ENCODE assay signal across 22 cellular contexts in the genomic region with DNA sequence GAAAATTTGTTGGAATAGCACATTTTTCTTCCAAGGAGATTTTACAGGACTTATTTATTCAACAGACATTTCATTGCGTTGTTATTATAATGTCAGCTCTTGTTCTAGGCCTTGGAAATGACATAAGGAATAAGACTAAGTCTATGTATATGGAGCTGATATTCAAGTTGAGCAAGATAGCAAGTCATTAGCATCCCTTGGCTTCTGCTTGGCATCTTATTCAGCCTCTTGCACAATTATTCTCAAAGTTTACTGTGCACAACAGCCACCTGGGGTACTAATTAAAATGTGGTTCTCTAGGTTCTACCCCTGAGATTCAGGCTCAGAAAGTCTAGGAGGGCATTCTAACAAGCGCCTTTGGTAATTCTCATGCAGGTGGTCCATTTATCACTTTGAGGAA.
DNase-seq lines count a peak whose midpoint lies in the region; FAIRE-seq and TF ChIP-seq lines count a peak whose summit lies in the region.
"Had no signal": no experiment of that assay in that cellular context is flagged by ENCODE, and none has a peak within 500 bp of the region (broad histone marks: within the 10 kb centered on the region; RNA-seq: fewer than 3 reads in every experiment).

No MANE protein-coding gene starts in this region.

- H3K4me3 ChIP-seq in epithelial cell of esophagus (ENCODE audit: low read length), result no peak overlapping the region
- H3K4me3 ChIP-seq in fibroblast of mammary gland (ENCODE audit: control insufficient read depth, low read depth, low read length), result no peak overlapping the region
- H3K4me3 ChIP-seq: BLaER1, HAP-1 had no signal

- TF ChIP-seq CTCF in epithelial cell of esophagus (IDR thresholded peaks at IDR 0.05; ENCODE audit: insufficient read depth, low read depth, low read length, missing control alignments) (no peak), fibroblast of mammary gland (conservative IDR thresholded peaks at IDR 0.05; ENCODE audit: control insufficient read depth, insufficient read depth, low read depth, low read length) (no peak)

- no peak for FAIRE-seq in GM19239 (lab: Jason Lieb, UNC)
- FAIRE-seq: A204.1, GM12891, GM18507, H54 had no signal

- DNase-seq in DMS 273 (lab: John Stamatoyannopoulos, UW; ENCODE audit: unreplicated experiment), result peak; percentile 2
- DNase-seq in DMS 273 treated with DMSO at 0.1 percent for 48 hours (lab: John Stamatoyannopoulos, UW), result no peak
- DNase-seq in NCI-H69 (lab: John Stamatoyannopoulos, UW), result peak; percentile 16
- peak; percentile 53 for DNase-seq in epithelial cell of esophagus (ENCODE audit: low read depth)
- peak; percentile 18 for DNase-seq in fibroblast of mammary gland (ENCODE audit: low read depth)
- no peak for DNase-seq in GM19239 (ENCODE audit: insufficient read length, low spot score)
- no peak for DNase-seq in activated gamma-delta T cell treated with Interleukin-2 at 50 U/mL for 16 hours
- DNase-seq in SK-N-DZ (ENCODE audit: low spot score), result no peak
- DNase-seq: Caco-2; CD4-positive, CD25-positive, alpha-beta regulatory T cell; CD8-positive, alpha-beta T cell; DMS53; DMS79 treated with DMSO at 0.1 percent for 48 hours; GF-D8; GOT3; HFFc6 had no signal

Comparison
In these comparisons a context has a peak if more than half of its experiments do, and no peak if none do; other contexts are left out.
1. DNase-seq: peak in DMS 273 (single experiment), NCI-H69 (single experiment), epithelial cell of esophagus (single experiment) and fibroblast of mammary gland (single experiment); none in DMS 273 treated with DMSO at 0.1 percent for 48 hours (single experiment), GM19239 (single experiment), activated gamma-delta T cell treated with Interleukin-2 at 50 U/mL for 16 hours (single experiment) and SK-N-DZ (single experiment).